In the genomic region with DNA sequence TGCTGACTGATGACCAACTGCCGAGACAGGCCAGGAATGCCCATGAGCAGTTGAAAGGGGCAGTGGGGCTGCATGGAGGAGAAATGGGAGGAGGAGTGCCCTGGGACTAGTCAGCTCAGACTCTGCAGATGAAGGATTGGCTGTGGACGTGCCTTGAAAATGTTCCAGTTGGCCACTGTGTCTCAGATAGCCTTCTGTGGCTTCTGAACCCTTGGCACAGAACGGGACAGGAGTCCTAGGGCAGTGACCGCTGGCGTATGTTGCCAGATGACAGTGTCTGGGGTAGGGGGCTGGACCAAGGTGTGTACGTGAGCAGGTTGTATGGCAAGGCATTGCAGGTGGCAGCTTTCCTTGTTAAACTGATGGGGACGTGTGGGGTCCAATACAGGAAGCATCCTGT, we compare ENCODE assay signal across 4 cellular contexts. TPM values are rescaled to one million over a fixed set of nuclear protein-coding genes. Genes with fewer than 3 reads are reported as not detected.
"Had no signal": no experiment of that assay in that cellular context is flagged by ENCODE, and none has a peak within 500 bp of the region (broad histone marks: within the 10 kb centered on the region; RNA-seq: fewer than 3 reads in every experiment).

No MANE protein-coding gene starts in this region.

RNA-seq across cellular contexts. Expression of gene CSAG2, which starts 2.6 kb away (rescaled TPM):
- total RNA-seq: LHCN-M2, M059J, MCF 10A, NCI-H460 had no signal

RNA-seq across cellular contexts. Expression of gene MAGEA3, which starts 7.9 kb away (rescaled TPM):
- total RNA-seq: LHCN-M2, MCF 10A, NCI-H460 had no signal

RNA-seq across cellular contexts. Expression of gene MAGEA2B, which starts 7.9 kb away (rescaled TPM):
- total RNA-seq: LHCN-M2, MCF 10A, NCI-H460 had no signal

RNA-seq across cellular contexts. Expression of gene CSAG1, which starts 27.0 kb away (rescaled TPM):
- total RNA-seq: LHCN-M2, MCF 10A, NCI-H460 had no signal

RNA-seq across cellular contexts. Expression of gene MAGEA12, which starts 27.1 kb away (rescaled TPM):
- total RNA-seq: LHCN-M2, MCF 10A, NCI-H460 had no signal
